1 cellular context compared by ENCODE assay signal in the genomic region with DNA sequence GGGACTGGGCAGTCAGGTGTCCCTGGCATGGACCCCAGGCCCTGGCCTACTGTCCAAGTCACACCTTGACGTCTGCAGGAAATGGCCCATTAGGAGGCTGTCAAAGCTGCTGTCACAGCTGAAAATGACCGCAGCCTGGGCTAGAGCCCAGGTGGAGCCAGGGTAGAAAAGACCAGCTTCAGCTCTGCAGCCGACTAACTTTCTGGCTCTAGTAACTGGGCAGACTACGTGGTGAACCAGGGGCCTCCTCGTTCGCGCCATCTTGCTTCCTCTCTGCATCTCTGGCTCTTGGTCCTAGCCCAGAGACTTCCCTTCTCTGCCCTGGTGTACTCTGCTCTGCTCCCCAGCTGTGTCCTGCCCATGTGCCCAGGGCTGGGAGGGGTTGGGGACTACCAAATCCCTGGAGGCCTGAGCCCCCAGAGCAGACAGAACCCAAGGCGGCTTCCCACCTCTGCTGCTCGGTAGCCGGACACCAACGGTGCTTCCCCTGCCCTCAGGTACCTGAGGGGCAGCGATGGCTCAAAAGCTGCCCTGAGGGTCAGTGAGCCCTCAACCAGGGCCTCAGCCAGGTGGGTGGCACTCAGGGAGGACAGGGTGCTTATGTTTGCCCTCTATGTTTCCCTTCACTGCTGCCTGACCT.
TF ChIP-seq lines count a peak whose summit lies in the region.

No MANE protein-coding gene starts in this region.

TF ChIP-seq in SK-N-SH, 30 proteins besides CTCF, POLR2A, EP300 and RAD21:
- TF ChIP-seq, protein P1, sequence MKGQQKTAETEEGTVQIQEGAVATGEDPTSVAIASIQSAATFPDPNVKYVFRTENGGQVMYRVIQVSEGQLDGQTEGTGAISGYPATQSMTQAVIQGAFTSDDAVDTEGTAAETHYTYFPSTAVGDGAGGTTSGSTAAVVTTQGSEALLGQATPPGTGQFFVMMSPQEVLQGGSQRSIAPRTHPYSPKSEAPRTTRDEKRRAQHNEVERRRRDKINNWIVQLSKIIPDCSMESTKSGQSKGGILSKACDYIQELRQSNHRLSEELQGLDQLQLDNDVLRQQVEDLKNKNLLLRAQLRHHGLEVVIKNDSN (IDR thresholded peaks at IDR 0.05; ENCODE audit: borderline replicate concordance, low read depth) = no peak
